8 cellular contexts compared by ENCODE assay signal in the genomic region with DNA sequence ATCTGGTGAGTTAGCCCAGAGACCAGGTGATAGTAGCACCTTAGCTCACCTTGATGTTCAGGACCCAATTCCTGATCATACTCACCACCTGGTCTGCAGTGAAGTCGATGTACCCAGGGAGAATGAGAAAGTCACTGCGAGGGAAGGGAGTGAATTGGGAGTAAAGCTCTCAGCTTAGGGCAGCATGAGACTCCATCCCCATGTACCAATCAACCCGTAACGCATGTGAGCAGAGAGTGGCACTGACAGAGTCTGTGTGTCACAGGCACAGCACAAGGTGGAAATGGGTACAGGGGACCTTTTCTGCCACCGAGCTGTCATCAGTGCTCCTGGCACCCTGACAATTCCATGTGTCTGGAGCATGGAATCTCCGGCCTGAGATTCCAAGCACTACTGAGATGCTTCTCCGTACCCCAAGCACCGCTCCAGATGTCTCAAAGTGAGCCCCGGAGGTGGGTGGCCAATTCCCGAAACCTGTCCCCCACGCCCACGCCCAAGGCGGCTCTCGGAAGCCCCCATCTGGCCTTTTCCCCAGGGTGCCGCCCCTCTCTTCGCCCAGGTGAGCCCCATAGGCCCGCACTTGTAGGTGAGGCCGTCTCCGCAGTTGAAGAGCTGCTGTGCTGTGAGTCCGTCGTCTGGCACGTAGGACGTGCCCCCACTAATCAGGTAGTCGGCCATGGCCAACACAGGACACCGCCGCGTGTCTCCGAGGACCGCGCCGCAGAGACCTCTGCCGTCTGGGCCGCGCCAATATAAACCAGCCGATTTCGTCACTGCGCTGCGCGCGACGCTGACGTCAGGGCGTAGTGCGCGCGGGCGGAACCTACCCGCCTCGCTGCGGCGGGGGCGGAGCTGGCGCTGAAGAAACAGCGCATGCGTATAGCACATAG. TPM values are rescaled to one million over a fixed set of nuclear protein-coding genes. Genes with fewer than 3 reads are reported as not detected.
DNase-seq lines count a peak whose midpoint lies in the region; ATAC-seq and TF ChIP-seq lines count a peak whose summit lies in the region.

A gene (minus strand): TSS at position 726 of the 890 bp plus-strand sequence. CDS start 48 bp downstream, at position 678.

- no peaks in the 10 kb centered on the region for H3K27me3 Mint-ChIP-seq in activated B cell treated with CpG ODN at 0.5 μM for 24 hours

- H3K27ac Mint-ChIP-seq in activated B cell treated with CpG ODN at 0.5 μM for 24 hours, result peak within 1 kb of the TSS; percentile 94

- POLR2A ChIA-PET in AG04450 (lab: Yijun Ruan, JAX) (interaction anchor here (0.6 to 2.2 kb wide), 22 partner anchors 8 to 417 kb away, joined by 3 to 36 read pairs (median 4); a partner anchor contains a TSS), activated B cell treated with CpG ODN at 0.5 μM for 24 hours (lab: Charles Lee) (interaction anchor here (0.5 to 14.9 kb wide), 32 partner anchors 8 to 941 kb away, joined by 3 to 372 read pairs (median 4); a partner anchor contains a TSS)

- H3K4me1 Mint-ChIP-seq in activated B cell treated with CpG ODN at 0.5 μM for 24 hours, result peaks cover 49% of the 10 kb centered on the region

- no peaks in the 10 kb centered on the region for H3K9me3 Mint-ChIP-seq in activated B cell treated with CpG ODN at 0.5 μM for 24 hours

- H3K27ac ChIP-seq in AG04450 (ENCODE audit: low read depth, low read length) (peak within 1 kb of the TSS; percentile 68), caudate nucleus (ENCODE audit: low read depth, low read length) (peak within 1 kb of the TSS; percentile 96)

- H3K4me3 ChIP-seq in AG04450 (ENCODE audit: low read depth, low read length), result peak within 1 kb of the TSS; percentile 87

- peak; percentile 81 for DNase-seq in AG04450 (ENCODE audit: low read depth, low spot score)
- DNase-seq in NCI-H345 (lab: John Stamatoyannopoulos, UW), result peak; percentile 92
- DNase-seq in activated B cell treated with CpG ODN at 0.5 μM for 24 hours, result peak; percentile 91
- DNase-seq in caudate nucleus (lab: John Stamatoyannopoulos, UW), result peak in 60 of 61 donors; percentile 33 to 97 (median 92)
- peak; percentile 88 for DNase-seq in iris pigment epithelial cell (ENCODE audit: low read depth)
- DNase-seq in stimulated activated CD4-positive, alpha-beta T cell treated with anti-CD3 and anti-CD28 coated beads, Interleukin-12 subunit alpha, Interleukin-12 subunit beta, amount 100 ng/mL, for 24 hours (ENCODE audit: low read depth in 2 of 2), result peak; percentile 86

- H3K4me3 Mint-ChIP-seq in activated B cell treated with CpG ODN at 0.5 μM for 24 hours, result peak within 1 kb of the TSS; percentile 93

- H3K36me3 Mint-ChIP-seq in activated B cell treated with CpG ODN at 0.5 μM for 24 hours (ENCODE audit: low read depth), result peaks cover 79% of the 10 kb centered on the region

- no peaks in the 10 kb centered on the region for H3K9me3 ChIP-seq in AG04450 (ENCODE audit: control insufficient read depth, insufficient read depth, low read length)

- intact Hi-C loops in activated B cell treated with CpG ODN at 0.5 μM for 24 hours (cut with micrococcal nuclease), result loop anchor here (1.0 to 10.0 kb wide), 5 partner anchors 8 to 1266 kb away; a partner anchor contains a TSS

- CTCF ChIA-PET in AG04450 (lab: Charles Lee), result interaction anchor here (0.6 kb wide), 1 partner anchor 643 kb away, joined by 4 read pairs; no protein-coding TSS in a partner anchor
- CTCF ChIA-PET in activated B cell treated with CpG ODN at 0.5 μM for 24 hours (lab: Charles Lee), result interaction anchor here (0.6 to 1.7 kb wide), 7 partner anchors 8 to 65 kb away, joined by 3 to 17 read pairs (median 5); a partner anchor contains a TSS

- ATAC-seq in GM18907 (IDR thresholded peaks at IDR 0.05; ENCODE audit: unreplicated experiment) (peak; percentile 84), HG03139 (IDR thresholded peaks at IDR 0.05; ENCODE audit: unreplicated experiment) (peak; percentile 78), activated B cell treated with CpG ODN at 0.5 μM for 24 hours (ENCODE audit: low read depth) (peak; percentile 90)

- TF ChIP-seq CTCF in AG04450 (IDR thresholded peaks at IDR 0.05; ENCODE audit: low read depth, low read length) (no peak), activated B cell treated with CpG ODN at 0.5 μM for 24 hours (IDR thresholded peaks at IDR 0.05) (no peak)

- no peaks in the 10 kb centered on the region for H3K27me3 ChIP-seq in AG04450 (ENCODE audit: control insufficient read depth, insufficient read depth, low read length)

RNA-seq across cellular contexts. Expression of the gene that starts here (rescaled TPM):
- polyA plus RNA-seq in AG04450 (2011; rRNA removed), result 268 and 284 TPM in 2 replicates
- 378 and 406 TPM in 2 replicates for polyA minus RNA-seq in AG04450 (2011; rRNA and poly(A)+ RNA removed)
- 387 and 414 TPM in 2 replicates for total RNA-seq in activated B cell treated with CpG ODN at 0.5 μM for 24 hours

Comparison
In these comparisons a context has a peak if more than half of its experiments do, and no peak if none do; other contexts are left out.
1. Peak in every context shown above with its lines: DNase-seq, ATAC-seq, H3K4me3 ChIP-seq and H3K27ac ChIP-seq.